In genomic region chr5:148972958-148973357, GRCh38 we compare ENCODE assay signal across 9 cellular contexts.
DNase-seq lines count a peak whose midpoint lies in the region; ATAC-seq and TF ChIP-seq lines count a peak whose summit lies in the region.
"Had no signal": no experiment of that assay in that cellular context is flagged by ENCODE, and none has a peak within 500 bp of the region (broad histone marks: within the 10 kb centered on the region; RNA-seq: fewer than 3 reads in every experiment).

No MANE protein-coding gene starts in this region.

- peak overlapping the region; percentile 32 for H3K27ac Mint-ChIP-seq in endothelial cell (ENCODE audit: unreplicated experiment)
- no peak overlapping the region for H3K27ac Mint-ChIP-seq in stimulated activated naive B cell treated with anti-CD40 and anti-IgM and Interleukin-4, amounts not matched to agents 10 μg/mL and 1 μg/mL and 100 μg/mL, for 72 hours
- H3K27ac Mint-ChIP-seq: activated CD8-positive, alpha-beta T cell treated with anti-CD3 and anti-CD28 coated beads for 36 hours had no signal

- DNase-seq in M059J (ENCODE audit: low read depth), result peak; percentile 95
- DNase-seq in endothelial cell (ENCODE audit: low spot score), result peak; percentile 27
- DNase-seq in mucosa of descending colon, result peak in 1 of 3 donors; percentile 13
- DNase-seq in stimulated activated CD8-positive, alpha-beta memory T cell treated with anti-CD3 and anti-CD28 coated beads, Interleukin-4, amount 100 ng/mL, for 48 hours, result no peak
- no peak for DNase-seq in retina
- DNase-seq in stimulated activated naive B cell treated with anti-CD40 and anti-IgM and Interleukin-4, amounts not matched to agents 10 μg/mL and 1 μg/mL and 100 μg/mL, for 72 hours, result no peak
- DNase-seq in NCI-H2227 (lab: John Stamatoyannopoulos, UW; ENCODE audit: unreplicated experiment), result no peak
- DNase-seq: activated CD8-positive, alpha-beta T cell treated with anti-CD3 and anti-CD28 coated beads for 36 hours had no signal

- ATAC-seq in mucosa of descending colon, result peak; percentile 44
- ATAC-seq in stimulated activated naive B cell treated with anti-CD40 and anti-IgM and Interleukin-4, amounts not matched to agents 10 μg/mL and 1 μg/mL and 100 μg/mL, for 72 hours (replicated peaks), result no peak
- ATAC-seq: activated CD8-positive, alpha-beta T cell treated with anti-CD3 and anti-CD28 coated beads for 36 hours had no signal

- no peaks in the 10 kb centered on the region for H3K27me3 Mint-ChIP-seq in endothelial cell (ENCODE audit: unreplicated experiment)
- H3K27me3 Mint-ChIP-seq in stimulated activated naive B cell treated with anti-CD40 and anti-IgM and Interleukin-4, amounts not matched to agents 10 μg/mL and 1 μg/mL and 100 μg/mL, for 72 hours, result peaks cover 13 to 20% of the 10 kb centered on the region in 2 donors

- H3K79me2 ChIP-seq in ACC112 (ENCODE audit: control insufficient read depth, insufficient read depth, low read length, unreplicated experiment), result no peaks in the 10 kb centered on the region

- no peaks in the 10 kb centered on the region for H3K9me3 ChIP-seq in mucosa of descending colon

- no peaks in the 10 kb centered on the region for H3K9me3 Mint-ChIP-seq in endothelial cell (ENCODE audit: unreplicated experiment)
- H3K9me3 Mint-ChIP-seq in stimulated activated naive B cell treated with anti-CD40 and anti-IgM and Interleukin-4, amounts not matched to agents 10 μg/mL and 1 μg/mL and 100 μg/mL, for 72 hours, result no peaks in the 10 kb centered on the region
- H3K9me3 Mint-ChIP-seq: activated CD8-positive, alpha-beta T cell treated with anti-CD3 and anti-CD28 coated beads for 36 hours had no signal

- TF ChIP-seq CTCF in endothelial cell (IDR thresholded peaks at IDR 0.05; ENCODE audit: unreplicated experiment), result no peak
- TF ChIP-seq CTCF in mucosa of descending colon (IDR thresholded peaks at IDR 0.05), result no peak

- no peaks in the 10 kb centered on the region for H3K36me3 Mint-ChIP-seq in endothelial cell (ENCODE audit: low read depth, unreplicated experiment)
- no peaks in the 10 kb centered on the region for H3K36me3 Mint-ChIP-seq in stimulated activated naive B cell treated with anti-CD40 and anti-IgM and Interleukin-4, amounts not matched to agents 10 μg/mL and 1 μg/mL and 100 μg/mL, for 72 hours

- H3K4me1 ChIP-seq in ACC112 (ENCODE audit: control insufficient read depth, insufficient read depth, low read length, unreplicated experiment) (peaks cover 68% of the 10 kb centered on the region), mucosa of descending colon (ENCODE audit: low read depth) (peaks cover 4% of the 10 kb centered on the region)

- no peaks in the 10 kb centered on the region for H3K27me3 ChIP-seq in ACC112 (ENCODE audit: insufficient read depth, low read length)

- no peaks in the 10 kb centered on the region for H3K36me3 ChIP-seq in ACC112 (ENCODE audit: insufficient read depth, low read length)
- H3K36me3 ChIP-seq in mucosa of descending colon (ENCODE audit: low read depth), result no peaks in the 10 kb centered on the region

- peaks cover 16% of the 10 kb centered on the region for H3K4me1 Mint-ChIP-seq in endothelial cell (ENCODE audit: unreplicated experiment)
- no peaks in the 10 kb centered on the region for H3K4me1 Mint-ChIP-seq in stimulated activated naive B cell treated with anti-CD40 and anti-IgM and Interleukin-4, amounts not matched to agents 10 μg/mL and 1 μg/mL and 100 μg/mL, for 72 hours

- intact Hi-C loops in mucosa of descending colon (cut with DNase I, micrococcal nuclease), result no loop called here

- H3K4me3 Mint-ChIP-seq in endothelial cell (ENCODE audit: unreplicated experiment), result no peak overlapping the region
- H3K4me3 Mint-ChIP-seq in stimulated activated naive B cell treated with anti-CD40 and anti-IgM and Interleukin-4, amounts not matched to agents 10 μg/mL and 1 μg/mL and 100 μg/mL, for 72 hours, result no peak overlapping the region
- H3K4me3 Mint-ChIP-seq: activated CD8-positive, alpha-beta T cell treated with anti-CD3 and anti-CD28 coated beads for 36 hours had no signal

- 0 out of 2 replicates have a peak overlapping the region, but pooled peaks have one; percentile 5 for H3K4me3 ChIP-seq in ACC112 (ENCODE audit: low read depth, low read length)
- H3K4me3 ChIP-seq in mucosa of descending colon, result no peak overlapping the region

- peak overlapping the region; percentile 97 for H3K27ac ChIP-seq in ACC112 (ENCODE audit: low read depth, low read length)

- H2AFZ ChIP-seq in ACC112 (ENCODE audit: low read length, unreplicated experiment), result no peak overlapping the region

Comparison
In these comparisons a context has a peak if more than half of its experiments do, and no peak if none do; other contexts are left out.
1. DNase-seq: peak in M059J (single experiment) and endothelial cell (single experiment); none in stimulated activated CD8-positive, alpha-beta memory T cell treated with anti-CD3 and anti-CD28 coated beads, Interleukin-4, amount 100 ng/mL, for 48 hours (single experiment), retina (single experiment), stimulated activated naive B cell treated with anti-CD40 and anti-IgM and Interleukin-4, amounts not matched to agents 10 μg/mL and 1 μg/mL and 100 μg/mL, for 72 hours (single experiment) and NCI-H2227 (single experiment).